Comparison of ENCODE assay signal across 8 cellular contexts in the genomic region with DNA sequence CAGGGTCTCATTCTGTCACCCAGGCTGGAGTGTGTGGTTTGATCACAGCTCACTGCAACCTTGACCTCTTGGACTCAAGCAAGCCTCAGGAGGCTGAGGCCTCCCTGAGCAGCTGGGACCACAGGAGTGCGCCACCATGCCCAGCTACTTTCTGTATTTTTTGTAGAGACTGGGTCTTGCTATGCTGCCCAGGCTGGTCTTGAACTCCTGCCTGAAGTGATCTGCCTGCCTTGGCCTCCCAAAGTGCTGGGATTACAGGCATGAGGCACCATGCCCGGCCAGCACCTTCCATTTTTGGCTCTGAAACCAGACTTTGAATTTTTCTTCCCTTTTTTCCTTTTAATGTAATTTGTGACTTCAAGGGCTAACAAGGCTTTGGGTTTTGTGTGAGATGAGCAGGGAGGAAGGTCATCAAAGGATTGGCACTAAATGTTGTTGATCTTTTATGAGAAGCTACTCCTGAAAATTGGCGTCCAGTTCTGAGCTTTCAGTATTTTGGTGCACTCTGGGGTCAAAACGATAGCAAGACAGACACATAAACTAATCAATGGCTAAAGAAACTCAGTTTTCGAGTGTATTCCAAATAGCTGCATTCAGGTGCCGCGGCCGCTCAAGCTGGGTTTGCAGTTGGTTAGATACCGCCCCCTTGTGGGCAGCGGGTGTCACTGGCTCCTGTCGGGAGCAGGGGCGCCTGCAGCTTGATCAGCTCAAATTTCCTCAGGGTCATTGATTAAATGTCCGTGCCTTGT.
DNase-seq lines count a peak whose midpoint lies in the region; ATAC-seq and TF ChIP-seq lines count a peak whose summit lies in the region.

No MANE protein-coding gene starts in this region.

- H3K9me3 ChIP-seq in WERI-Rb-1 (ENCODE audit: severe bottlenecking) = no peaks in the 10 kb centered on the region

- no peak overlapping the region for H3K4me3 ChIP-seq in WERI-Rb-1 (ENCODE audit: low read depth, low read length)

- TF ChIP-seq CTCF in WERI-Rb-1 (IDR thresholded peaks at IDR 0.05; ENCODE audit: low read depth, low read length) = peak; percentile 94

- in situ Hi-C loops in T47D (cut with HindIII; ENCODE audit: low pct_unique_long_range_greater_than_20kb, low sequenced_read_pairs) = no loop called here

- ATAC-seq in HG02852 (IDR thresholded peaks at IDR 0.05; ENCODE audit: unreplicated experiment) = peak; percentile 75

- H3K27ac ChIP-seq in WERI-Rb-1 = no peak overlapping the region

- H3K36me3 ChIP-seq in WERI-Rb-1 = no peaks in the 10 kb centered on the region

- peak; percentile 71 for DNase-seq in NCI-H1436 (lab: John Stamatoyannopoulos, UW)
- no peak for DNase-seq in NCI-H1436 treated with DMSO at 0.1 percent for 48 hours (lab: John Stamatoyannopoulos, UW)
- peak; percentile 22 for DNase-seq in NCI-H2107 treated with DMSO at 0.1 percent for 48 hours (lab: John Stamatoyannopoulos, UW; ENCODE audit: unreplicated experiment)
- peak; percentile 83 for DNase-seq in WERI-Rb-1
- peak; percentile 84 to 89 for DNase-seq in T47D (ENCODE audit: low read depth in 1 of 2, low spot score in 1 of 2)
- peak; percentile 78 for DNase-seq in iris pigment epithelial cell (ENCODE audit: low read depth)
- DNase-seq in stimulated activated CD4-positive, alpha-beta T cell treated with anti-CD3 and anti-CD28 coated beads, Interleukin-15, amount 100 ng/mL, for 48 hours (ENCODE audit: low read depth in 2 of 2) = peak; percentile 74 to 81

- no peaks in the 10 kb centered on the region for H3K27me3 ChIP-seq in WERI-Rb-1 (ENCODE audit: insufficient read depth, low read depth, severe bottlenecking)
